Comparison of ENCODE assay signal across 14 cellular contexts in genomic region chr12:93297032-93297431, GRCh38.
DNase-seq lines count a peak whose midpoint lies in the region; ATAC-seq, FAIRE-seq and TF ChIP-seq lines count a peak whose summit lies in the region.
"Had no signal": no experiment of that assay in that cellular context is flagged by ENCODE, and none has a peak within 500 bp of the region (broad histone marks: within the 10 kb centered on the region; RNA-seq: fewer than 3 reads in every experiment).

No MANE protein-coding gene starts in this region.

- ATAC-seq in HG03025 (IDR thresholded peaks at IDR 0.05; ENCODE audit: low FRiP score, unreplicated experiment): peak; percentile 88
- ATAC-seq: activated T-cell treated with anti-CD3 and anti-CD28 coated beads, Interleukin-2, amount 50 U/mL, for 4 hours; stimulated activated naive CD8-positive, alpha-beta T cell treated with anti-CD3 and anti-CD28 coated beads, Interleukin-15, amount 100 ng/mL, for 72 hours had no signal

- no TSS peak for BruUV-seq in A673 (replicated peaks; lab: Mats Ljungman, UMichigan)

- no peak overlapping the region for H3K27ac ChIP-seq in brain microvascular endothelial cell
- no peak overlapping the region for H3K27ac ChIP-seq in A673 (ENCODE audit: low read depth, low read length, poor library complexity, severe bottlenecking)

- DNase-seq in GM18507 (ENCODE audit: extremely low spot score, insufficient read length, low read depth) (peak; percentile 25), GM20000 (ENCODE audit: low spot score) (peak; percentile 52), choroid plexus epithelial cell (ENCODE audit: low read depth) (peak; percentile 28), brain microvascular endothelial cell (no peak), A673 (ENCODE audit: low spot score) (no peak)
- DNase-seq in activated T-cell treated with anti-CD3 and anti-CD28 coated beads, Interleukin-2, amount 50 U/mL, for 24 hours: no peak
- DNase-seq in stimulated activated CD4-positive, alpha-beta T cell treated with anti-CD3 and anti-CD28 coated beads, Interleukin-2, amount 100 ng/mL, for 48 hours: no peak
- DNase-seq: activated T-cell treated with anti-CD3 and anti-CD28 coated beads, Interleukin-2, amount 50 U/mL, for 4 hours; DMS53; OCI-M1; T1000 had no signal

- H3K4me1 Mint-ChIP-seq in activated T-cell treated with anti-CD3 and anti-CD28 coated beads, Interleukin-2, amount 50 U/mL, for 24 hours (ENCODE audit: low read depth): peaks cover 2% of the 10 kb centered on the region

- POLR2A ChIA-PET in A673 (lab: Charles Lee; ENCODE audit: low non-redundant PET): no interaction called here

- TF ChIP-seq CTCF in GM20000 (IDR thresholded peaks at IDR 0.05; ENCODE audit: extremely low read depth, missing control alignments) (no peak), choroid plexus epithelial cell (conservative IDR thresholded peaks at IDR 0.05; ENCODE audit: low read depth, low read length) (no peak), brain microvascular endothelial cell (IDR thresholded peaks at IDR 0.05; ENCODE audit: low read depth, low read length, missing control alignments) (no peak), A673 (conservative IDR thresholded peaks at IDR 0.05; ENCODE audit: low read depth, low read length) (no peak)

- no peaks in the 10 kb centered on the region for H3K36me3 ChIP-seq in brain microvascular endothelial cell (replicated peaks)
- no peaks in the 10 kb centered on the region for H3K36me3 ChIP-seq in A673 (ENCODE audit: insufficient read depth, low read length, poor library complexity, severe bottlenecking)

- in situ Hi-C loops in brain microvascular endothelial cell (cut with HindIII; ENCODE audit: low pct_ligation_motif_present, low sequenced_read_pairs): no loop called here

- H3K4me3 Mint-ChIP-seq in activated T-cell treated with anti-CD3 and anti-CD28 coated beads, Interleukin-2, amount 50 U/mL, for 24 hours: no peak overlapping the region
- H3K4me3 Mint-ChIP-seq: activated T-cell treated with anti-CD3 and anti-CD28 coated beads, Interleukin-2, amount 50 U/mL, for 4 hours; stimulated activated naive CD8-positive, alpha-beta T cell treated with anti-CD3 and anti-CD28 coated beads, Interleukin-15, amount 100 ng/mL, for 72 hours had no signal

- no peak overlapping the region for H3K27ac Mint-ChIP-seq in activated T-cell treated with anti-CD3 and anti-CD28 coated beads, Interleukin-2, amount 50 U/mL, for 24 hours

- no peaks in the 10 kb centered on the region for H3K27me3 Mint-ChIP-seq in activated T-cell treated with anti-CD3 and anti-CD28 coated beads, Interleukin-2, amount 50 U/mL, for 24 hours
- H3K27me3 Mint-ChIP-seq: stimulated activated naive CD8-positive, alpha-beta T cell treated with anti-CD3 and anti-CD28 coated beads, Interleukin-15, amount 100 ng/mL, for 72 hours had no signal

- H3K4me3 ChIP-seq in choroid plexus epithelial cell (ENCODE audit: low read depth, low read length) (no peak overlapping the region), brain microvascular endothelial cell (ENCODE audit: low read depth, low read length) (no peak overlapping the region), A673 (ENCODE audit: low read depth, low read length, poor library complexity, severe bottlenecking) (no peak overlapping the region)

- H3K36me3 Mint-ChIP-seq in activated T-cell treated with anti-CD3 and anti-CD28 coated beads, Interleukin-2, amount 50 U/mL, for 24 hours (ENCODE audit: low read depth): no peaks in the 10 kb centered on the region

- H3K9me3 Mint-ChIP-seq in activated T-cell treated with anti-CD3 and anti-CD28 coated beads, Interleukin-2, amount 50 U/mL, for 24 hours: no peaks in the 10 kb centered on the region
- H3K9me3 Mint-ChIP-seq: activated T-cell treated with anti-CD3 and anti-CD28 coated beads, Interleukin-2, amount 50 U/mL, for 4 hours; stimulated activated naive CD8-positive, alpha-beta T cell treated with anti-CD3 and anti-CD28 coated beads, Interleukin-15, amount 100 ng/mL, for 72 hours had no signal

- H3K27me3 ChIP-seq in brain microvascular endothelial cell (replicated peaks) (no peaks in the 10 kb centered on the region), A673 (replicated peaks; ENCODE audit: insufficient read depth, low read depth, low read length, poor library complexity) (no peaks in the 10 kb centered on the region)

- CTCF ChIA-PET in A673 (lab: Charles Lee): no interaction called here

- peaks cover 6% of the 10 kb centered on the region for H3K4me1 ChIP-seq in A673 (ENCODE audit: insufficient read depth, low read length, poor library complexity, severe bottlenecking)

- intact Hi-C loops in A673 (cut with micrococcal nuclease; ENCODE audit: unreplicated experiment): no loop called here

- peak; percentile 97 for FAIRE-seq in GM18507 (lab: Jason Lieb, UNC)
- FAIRE-seq: colon had no signal

- no peaks in the 10 kb centered on the region for H3K9me3 ChIP-seq in A673 (ENCODE audit: low read depth, low read length, poor library complexity, severe bottlenecking)

Comparison
In these comparisons a context has a peak if more than half of its experiments do, and no peak if none do; other contexts are left out.
1. DNase-seq: peak in GM18507 (single experiment), GM20000 (single experiment) and choroid plexus epithelial cell (single experiment); none in brain microvascular endothelial cell (single experiment), activated T-cell treated with anti-CD3 and anti-CD28 coated beads, Interleukin-2, amount 50 U/mL, for 24 hours (single experiment), A673 (single experiment) and stimulated activated CD4-positive, alpha-beta T cell treated with anti-CD3 and anti-CD28 coated beads, Interleukin-2, amount 100 ng/mL, for 48 hours (0 of 2).